ENCODE assay signal across 8 cellular contexts in the genomic region with DNA sequence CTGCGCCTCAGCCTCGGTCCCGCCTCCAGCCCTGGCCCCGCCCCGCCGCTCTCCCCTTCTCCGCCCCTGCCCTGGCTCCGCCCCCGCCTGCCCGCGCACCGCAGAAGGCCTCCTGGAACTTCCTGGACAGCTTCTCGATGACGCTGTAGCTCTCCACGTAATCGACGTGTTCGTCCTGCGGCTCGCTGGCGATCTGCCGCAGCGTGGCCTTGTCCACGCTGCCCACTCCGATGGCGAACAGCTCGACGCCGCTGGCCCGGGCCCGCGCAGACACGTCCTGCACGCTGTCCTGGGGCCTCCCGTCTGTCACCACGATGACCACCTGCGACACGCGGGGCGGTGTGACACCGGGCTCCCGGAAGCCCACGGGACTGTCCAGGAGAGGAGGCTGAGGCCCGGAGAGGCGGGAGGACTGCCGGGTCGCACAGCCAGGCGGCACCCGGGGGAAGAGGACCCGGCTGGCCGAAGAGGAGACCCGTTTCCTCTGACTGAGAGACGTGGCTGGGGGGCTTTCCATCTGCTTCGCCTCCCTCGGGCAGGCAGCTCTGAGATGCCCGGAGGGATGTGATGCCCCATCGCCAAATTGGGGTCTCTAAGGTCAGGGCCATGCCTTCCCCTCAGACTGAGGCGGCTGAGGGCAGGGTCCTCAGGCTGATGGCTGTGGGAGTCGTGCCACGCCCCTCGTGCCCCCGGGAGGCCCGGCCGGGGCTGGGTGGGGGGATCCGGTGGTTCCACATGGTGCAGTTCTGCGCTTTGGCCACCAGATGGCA. TPM values are rescaled to one million over a fixed set of nuclear protein-coding genes. Genes with fewer than 3 reads are reported as not detected.
A peak's percentile ranks its signal among the peaks of the same experiment; 100 is the strongest.
DNase-seq lines count a peak whose midpoint lies in the region; ATAC-seq lines count a peak whose summit lies in the region.

No MANE protein-coding gene starts in this region.

- H3K9me3 ChIP-seq in mesodermal cell (ENCODE audit: control insufficient read depth, low read length) = peaks cover 11% of the 10 kb centered on the region

- H3K27ac ChIP-seq in mesodermal cell (ENCODE audit: low read depth, low read length, severe bottlenecking) = peak overlapping the region; percentile 92

- H3K36me3 Mint-ChIP-seq in effector memory CD8-positive, alpha-beta T cell (ENCODE audit: insufficient read depth) = peaks cover 31% of the 10 kb centered on the region

- DNase-seq in AML-193 (lab: John Stamatoyannopoulos, UW) (peak; percentile 93 to 95), NCI-H82 treated with DMSO at 0.1 percent for 48 hours (lab: John Stamatoyannopoulos, UW; ENCODE audit: unreplicated experiment) (peak; percentile 24)
- peak; percentile 71 to 73 for DNase-seq in activated CD8-positive, alpha-beta memory T cell treated with anti-CD3 and anti-CD28 coated beads for 4 hours (ENCODE audit: low read depth in 2 of 2)
- peak; percentile 82 to 97 (median 96) for DNase-seq in effector memory CD8-positive, alpha-beta T cell
- peak; percentile 71 to 75 for DNase-seq in stimulated activated CD8-positive, alpha-beta memory T cell treated with anti-CD3 and anti-CD28 coated beads, Interleukin-15, amount 100 ng/mL, for 4 hours (ENCODE audit: low read depth in 2 of 2)

- H3K4me1 ChIP-seq in mesodermal cell (ENCODE audit: control insufficient read depth, insufficient read depth, low read length, poor library complexity, severe bottlenecking) = no peaks in the 10 kb centered on the region

- H3K27me3 Mint-ChIP-seq in effector memory CD8-positive, alpha-beta T cell = no peaks in the 10 kb centered on the region

- WGBS in mesodermal cell (ENCODE audit: insufficient coverage in 2 of 2), 2 experiments = 0% methylated on average over 58 to 63 of the region's 66 CpGs

- H3K36me3 ChIP-seq in mesodermal cell (ENCODE audit: control insufficient read depth, insufficient read depth, low read length) = no peaks in the 10 kb centered on the region

- H3K4me1 Mint-ChIP-seq in effector memory CD8-positive, alpha-beta T cell (ENCODE audit: low read depth in 2 of 2) = peaks cover 6 to 19% of the 10 kb centered on the region in 2 donors

- ATAC-seq in GM19035 (IDR thresholded peaks at IDR 0.05; ENCODE audit: unreplicated experiment) (peak; percentile 54), HG03354 (IDR thresholded peaks at IDR 0.05; ENCODE audit: poor library complexity, severe bottlenecking, unreplicated experiment) (peak; percentile 59)
- ATAC-seq in effector memory CD8-positive, alpha-beta T cell (replicated peaks) = peak; percentile 68

- peak overlapping the region; percentile 70 for H3K4me3 ChIP-seq in mesodermal cell (ENCODE audit: extremely low read depth, insufficient read depth, low read length, poor library complexity, severe bottlenecking)

- H3K27ac Mint-ChIP-seq in effector memory CD8-positive, alpha-beta T cell = peak overlapping the region; percentile 98 to 99

- H3K4me3 Mint-ChIP-seq in effector memory CD8-positive, alpha-beta T cell = peak overlapping the region; percentile 88 to 93

- H3K9me3 Mint-ChIP-seq in effector memory CD8-positive, alpha-beta T cell = no peaks in the 10 kb centered on the region

RNA-seq across cellular contexts. Expression of gene MATN1, which starts 4.6 kb away (rescaled TPM):
- 0.77 TPM for polyA plus RNA-seq in mesodermal cell (2013, experiment 1 of 2)
- polyA plus RNA-seq in mesodermal cell (2013, experiment 2 of 2) = 0.35 TPM

RNA-seq across cellular contexts. Expression of gene LAPTM5, which starts 38.8 kb away (rescaled TPM):
- polyA plus RNA-seq in mesodermal cell (2013, experiment 1 of 2) = 36.9 TPM
- polyA plus RNA-seq in mesodermal cell (2013, experiment 2 of 2) = 25.0 TPM

Comparison
In these comparisons a context has a peak if more than half of its experiments do, and no peak if none do; other contexts are left out.
1. Peak in every context shown above with its lines: DNase-seq, ATAC-seq, H3K4me3 ChIP-seq and H3K27ac ChIP-seq.
2. DNase-seq: peak in every context shown above with its lines; median percentile 96 in effector memory CD8-positive, alpha-beta T cell; 94 in AML-193; 73 in stimulated activated CD8-positive, alpha-beta memory T cell treated with anti-CD3 and anti-CD28 coated beads, Interleukin-15, amount 100 ng/mL, for 4 hours; 72 in activated CD8-positive, alpha-beta memory T cell treated with anti-CD3 and anti-CD28 coated beads for 4 hours; 24 in NCI-H82 treated with DMSO at 0.1 percent for 48 hours.